In genomic region chr4:121801715-121802075, GRCh38 we compare ENCODE assay signal across 8 cellular contexts. TPM values are rescaled to one million over a fixed set of nuclear protein-coding genes. Genes with fewer than 3 reads are reported as not detected.
A peak's percentile ranks its signal among the peaks of the same experiment; 100 is the strongest.
DNase-seq lines count a peak whose midpoint lies in the region; ATAC-seq, FAIRE-seq and TF ChIP-seq lines count a peak whose summit lies in the region.

No MANE protein-coding gene starts in this region.

- no peaks in the 10 kb centered on the region for H4K20me1 ChIP-seq in GM12878 (ENCODE audit: control insufficient read depth, insufficient read depth)

- TF ChIP-seq CTCF in GM12878 (IDR thresholded peaks at IDR 0.05 in 2 of 3, conservative IDR thresholded peaks at IDR 0.05 in 1 of 3; ENCODE audit: control insufficient read depth in 2 of 3, extremely low read depth in 1 of 3, insufficient read depth in 1 of 3, low read depth in 3 of 3, low read length in 3 of 3) (no peak), type B pancreatic cell (conservative IDR thresholded peaks at IDR 0.05) (no peak)

- peak overlapping the region; percentile 94 for H3K27ac ChIP-seq in GM12878 (ENCODE audit: control insufficient read depth, insufficient read depth)

- H3K4me1 Mint-ChIP-seq in activated naive CD4-positive, alpha-beta T cell treated with anti-CD3 and anti-CD28 coated beads, Interleukin-2, amount 50 U/mL, for 24 hours, result peaks cover 54% of the 10 kb centered on the region
- peaks cover 20% of the 10 kb centered on the region for H3K4me1 Mint-ChIP-seq in memory B cell
- H3K4me1 Mint-ChIP-seq in type B pancreatic cell (ENCODE audit: unreplicated experiment), result peaks cover 21% of the 10 kb centered on the region

- SMC1A ChIA-PET in GM12878 (lab: Charles Lee; ENCODE audit: uncharacterized antibody, unreplicated experiment), result interaction anchor here (0.6 to 3.5 kb wide), 6 partner anchors 11 to 145 kb away, joined by 3 to 34 read pairs (median 4); no protein-coding TSS in a partner anchor

- no peak for TF ChIP-seq POLR2A in GM12878 (IDR thresholded peaks at IDR 0.05; ENCODE audit: low read depth, low read length)

- H3K27me3 Mint-ChIP-seq in activated naive CD4-positive, alpha-beta T cell treated with anti-CD3 and anti-CD28 coated beads, Interleukin-2, amount 50 U/mL, for 24 hours, result no peaks in the 10 kb centered on the region
- H3K27me3 Mint-ChIP-seq in memory B cell (no peaks in the 10 kb centered on the region), type B pancreatic cell (peaks cover 4% of the 10 kb centered on the region)

- no peaks in the 10 kb centered on the region for H3K9me3 Mint-ChIP-seq in activated naive CD4-positive, alpha-beta T cell treated with anti-CD3 and anti-CD28 coated beads, Interleukin-2, amount 50 U/mL, for 24 hours
- H3K9me3 Mint-ChIP-seq in memory B cell (no peaks in the 10 kb centered on the region), type B pancreatic cell (no peaks in the 10 kb centered on the region)

- 7% methylated on average over 4 of the region's 4 CpGs for WGBS in GM12878 (ENCODE audit: insufficient coverage, insufficient replicate concordance, low lambda C conversion rate, missing lambda C conversion rate)

- RAD21 ChIA-PET in GM12878 (lab: Charles Lee; ENCODE audit: unreplicated experiment), result interaction anchor here (0.6 to 3.3 kb wide), 4 partner anchors 9 to 68 kb away, joined by 3 to 28 read pairs (median 6); partner anchors contain the start of genes BBS7 and CCNA2

- peak overlapping the region; percentile 95 for H3K4me3 Mint-ChIP-seq in activated naive CD4-positive, alpha-beta T cell treated with anti-CD3 and anti-CD28 coated beads, Interleukin-2, amount 50 U/mL, for 24 hours
- H3K4me3 Mint-ChIP-seq in memory B cell, result peak overlapping the region; percentile 93
- peak overlapping the region; percentile 91 for H3K4me3 Mint-ChIP-seq in type B pancreatic cell

- peaks cover 15% of the 10 kb centered on the region for H3K4me1 ChIP-seq in GM12878 (ENCODE audit: control insufficient read depth, insufficient read depth, low read length)

- no peaks in the 10 kb centered on the region for H3K9me3 ChIP-seq in GM12878 (replicated peaks; ENCODE audit: control insufficient read depth, insufficient read depth, low read length)

- no TSS peak for BruUV-seq in GM12878 (replicated peaks; lab: Mats Ljungman, UMichigan)

- no peak for FAIRE-seq in GM12878 (lab: Jason Lieb, UNC)

- peaks cover 0 to 18% of the 10 kb centered on the region in 2 experiments; a peak in 1 of 4 replicates for H3K36me3 ChIP-seq in GM12878 (ENCODE audit: control insufficient read depth in 2 of 2, insufficient read depth in 2 of 2, low read length in 1 of 2)

- TF ChIP-seq EP300 in GM12878 (IDR thresholded peaks at IDR 0.05; ENCODE audit: borderline replicate concordance in 1 of 2, control insufficient read depth in 1 of 2, low read depth in 2 of 2, low read length in 2 of 2), result no peak

- peak overlapping the region; percentile 97 for H2AFZ ChIP-seq in GM12878 (ENCODE audit: control insufficient read depth, low read depth, low read length)

- H3K4me2 ChIP-seq in GM12878 (ENCODE audit: control insufficient read depth, insufficient read depth), result peak overlapping the region; percentile 76

- POLR2A ChIA-PET in GM12878 (lab: Charles Lee), result interaction anchor here (0.7 to 3.6 kb wide), 10 partner anchors 9 to 24 kb away, joined by 3 to 19 read pairs (median 4); no protein-coding TSS in a partner anchor

- DNase-seq in activated naive CD4-positive, alpha-beta T cell (lab: John Stamatoyannopoulos, UW), result no peak
- no peak for DNase-seq in GM12878 (ENCODE audit: low read depth, low spot score)
- no peak for DNase-seq in memory B cell (ENCODE audit: low spot score in 2 of 2)
- no peak for DNase-seq in type B pancreatic cell (ENCODE audit: extremely low spot score, unreplicated experiment)
- no peak for DNase-seq in DMS79 treated with DMSO at 0.1 percent for 48 hours (lab: John Stamatoyannopoulos, UW)
- no peak for DNase-seq in germinal center (ENCODE audit: low spot score)

- intact Hi-C loops in GM12878 (cut with micrococcal nuclease; ENCODE audit: unreplicated experiment), result loop anchor here (1.0 kb wide), 1 partner anchor 19 kb away; no protein-coding TSS in a partner anchor

- TF ChIP-seq RAD21 in GM12878 (IDR thresholded peaks at IDR 0.05; ENCODE audit: insufficient read depth, low read depth, low read length), result no peak

- H3K4me3 ChIP-seq in GM12878, result peak overlapping the region; percentile 79

- peak overlapping the region; percentile 100 for H3K27ac Mint-ChIP-seq in activated naive CD4-positive, alpha-beta T cell treated with anti-CD3 and anti-CD28 coated beads, Interleukin-2, amount 50 U/mL, for 24 hours
- H3K27ac Mint-ChIP-seq in memory B cell, result peak overlapping the region; percentile 98
- H3K27ac Mint-ChIP-seq in type B pancreatic cell, result peak overlapping the region; percentile 94

- peaks cover 38% of the 10 kb centered on the region for H3K79me2 ChIP-seq in GM12878 (ENCODE audit: control insufficient read depth, insufficient read depth, low read length)

- peaks cover 6% of the 10 kb centered on the region for H3K36me3 Mint-ChIP-seq in activated naive CD4-positive, alpha-beta T cell treated with anti-CD3 and anti-CD28 coated beads, Interleukin-2, amount 50 U/mL, for 24 hours
- H3K36me3 Mint-ChIP-seq in memory B cell (peaks cover 8% of the 10 kb centered on the region), type B pancreatic cell (peaks cover 12% of the 10 kb centered on the region)

- CTCF ChIA-PET in GM12878 (lab: Yijun Ruan, JAX), result interaction anchor here (1.9 kb wide), 1 partner anchor 16 kb away, joined by 6 read pairs; no protein-coding TSS in a partner anchor

- H3K9ac ChIP-seq in GM12878 (ENCODE audit: control insufficient read depth, insufficient read depth, low read length), result peak overlapping the region; percentile 96

- in situ Hi-C loops in GM12878 (cut with MboI), result no loop called here

- no peak for ATAC-seq in GM12878
- ATAC-seq in memory B cell (ENCODE audit: low read depth), result no peak
- ATAC-seq in HG02642 (IDR thresholded peaks at IDR 0.05; ENCODE audit: poor library complexity, unreplicated experiment), result no peak

- H3K27me3 ChIP-seq in GM12878 (replicated peaks in 1 of 2; ENCODE audit: control insufficient read depth in 2 of 2, insufficient read depth in 2 of 2, low read length in 1 of 2), result no peaks in the 10 kb centered on the region

RNA-seq across cellular contexts. Expression of gene EXOSC9, which starts 0.6 kb away (rescaled TPM):
- 64.0 and 71.2 TPM in 2 replicates for total RNA-seq in GM12878 (2013; cell fraction: nucleolus; rRNA removed)
- total RNA-seq in GM12878 (2014; rRNA removed) (50.7 and 72.1 TPM in 2 replicates), GM12878 (2014; rRNA removed; fragmentation: Illumina TruSeq; extraction: Trizol) (88.1 and 89.7 TPM in 2 replicates), GM12878 (2021) (49.0 and 50.5 TPM in 2 replicates), type B pancreatic cell (ENCODE audit: low replicate concordance) (20.9 and 38.4 TPM in 2 replicates)
- polyA plus RNA-seq in GM12878 (2011; ENCODE audit: low read depth), result 23.0 TPM
- polyA plus RNA-seq in GM12878 (2011; rRNA removed) (102 and 141 TPM in 2 replicates), GM12878 (2014; fragmentation: Illumina TruSeq; extraction: Trizol) (102 and 123 TPM in 2 replicates), GM12878 (2014; fragmentation: Nextera tagmentation; extraction: Ambion mirVana) (100 to 1,000 TPM; 115 to 131 TPM), GM12878 (2014; rRNA removed) (59.0 and 70.6 TPM in 2 replicates), GM12878 (2016; fragmentation: Nextera tagmentation; extraction: Ambion mirVana) (10 to 100 TPM; 80.4 to 81.0 TPM)
- polyA plus RNA-seq in GM12878 (2011; cell fraction: cytosol; rRNA removed), result 38.1 and 41.7 TPM in 2 replicates
- polyA plus RNA-seq in GM12878 (2011; cell fraction: nucleus; rRNA removed), result 59.4 and 66.8 TPM in 2 replicates
- polyA plus RNA-seq in GM12878 (2012), result 45.4 and 47.2 TPM in 2 replicates
- 77.8 and 97.4 TPM in 2 replicates for polyA minus RNA-seq in GM12878 (2011; rRNA and poly(A)+ RNA removed)
- 37.4 and 40.4 TPM in 2 replicates for polyA minus RNA-seq in GM12878 (2011; cell fraction: cytosol; rRNA and poly(A)+ RNA removed)
- 38.8 and 53.1 TPM in 2 replicates for polyA minus RNA-seq in GM12878 (2011; cell fraction: nucleus; rRNA and poly(A)+ RNA removed)

RNA-seq across cellular contexts. Expression of gene CCNA2, which starts 22.0 kb away (rescaled TPM):
- 16.7 and 18.0 TPM in 2 replicates for total RNA-seq in GM12878 (2013; cell fraction: nucleolus; rRNA removed)
- total RNA-seq in GM12878 (2014; rRNA removed) (98.9 and 106 TPM in 2 replicates), GM12878 (2014; rRNA removed; fragmentation: Illumina TruSeq; extraction: Trizol) (92.4 and 94.3 TPM in 2 replicates), GM12878 (2021) (69.6 and 74.1 TPM in 2 replicates), type B pancreatic cell (ENCODE audit: low replicate concordance) (22.6 and 48.1 TPM in 2 replicates)
- 16.2 TPM for polyA plus RNA-seq in GM12878 (2011; ENCODE audit: low read depth)
- polyA plus RNA-seq in GM12878 (2011; rRNA removed) (99.3 and 153 TPM in 2 replicates), GM12878 (2014; fragmentation: Illumina TruSeq; extraction: Trizol) (96.5 and 112 TPM in 2 replicates), GM12878 (2014; fragmentation: Nextera tagmentation; extraction: Ambion mirVana) (10 to 100 TPM; 21.8 to 34.7 TPM), GM12878 (2014; rRNA removed) (57.8 and 68.2 TPM in 2 replicates), GM12878 (2016; fragmentation: Nextera tagmentation; extraction: Ambion mirVana) (100 to 1,000 TPM; 137 to 153 TPM)
- 54.2 and 62.4 TPM in 2 replicates for polyA plus RNA-seq in GM12878 (2011; cell fraction: cytosol; rRNA removed)
- polyA plus RNA-seq in GM12878 (2011; cell fraction: nucleus; rRNA removed), result 36.4 and 41.5 TPM in 2 replicates
- polyA plus RNA-seq in GM12878 (2012), result 27.0 and 39.9 TPM in 2 replicates
- polyA minus RNA-seq in GM12878 (2011; rRNA and poly(A)+ RNA removed), result 55.0 and 74.2 TPM in 2 replicates
- polyA minus RNA-seq in GM12878 (2011; cell fraction: cytosol; rRNA and poly(A)+ RNA removed), result 40.3 and 40.8 TPM in 2 replicates
- 14.7 and 25.6 TPM in 2 replicates for polyA minus RNA-seq in GM12878 (2011; cell fraction: nucleus; rRNA and poly(A)+ RNA removed)

RNA-seq across cellular contexts. Expression of gene SMIM43, which starts 36.7 kb away (rescaled TPM):
- total RNA-seq in GM12878 (2013; cell fraction: nucleolus; rRNA removed), result not detected in 2 replicates
- total RNA-seq in GM12878 (2014; rRNA removed), result not detected in 2 replicates
- total RNA-seq in GM12878 (2014; rRNA removed; fragmentation: Illumina TruSeq; extraction: Trizol), result not detected in 2 replicates
- not detected in 2 replicates for total RNA-seq in GM12878 (2021)
- not detected for polyA plus RNA-seq in GM12878 (2011; ENCODE audit: low read depth)
- polyA plus RNA-seq in GM12878 (2011; rRNA removed), result 0.04 and 0.12 TPM in 2 replicates
- 0.12 and 0.13 TPM in 2 replicates for polyA plus RNA-seq in GM12878 (2011; cell fraction: cytosol; rRNA removed)
- polyA plus RNA-seq in GM12878 (2011; cell fraction: nucleus; rRNA removed), result 0.16 and 0.27 TPM in 2 replicates
- polyA plus RNA-seq in GM12878 (2012), result not detected in 2 replicates
- polyA plus RNA-seq in GM12878 (2014; fragmentation: Illumina TruSeq; extraction: Trizol), result not detected in 2 replicates
- not detected for polyA plus RNA-seq in GM12878 (2014; fragmentation: Nextera tagmentation; extraction: Ambion mirVana)
- not detected in 2 replicates for polyA plus RNA-seq in GM12878 (2014; rRNA removed)
- not detected for polyA plus RNA-seq in GM12878 (2016; fragmentation: Nextera tagmentation; extraction: Ambion mirVana)
- polyA minus RNA-seq in GM12878 (2011; rRNA and poly(A)+ RNA removed), result 0.07 TPM in 1 of 2 replicates, not detected in the other
- polyA minus RNA-seq in GM12878 (2011; cell fraction: cytosol; rRNA and poly(A)+ RNA removed), result not detected in 2 replicates
- polyA minus RNA-seq in GM12878 (2011; cell fraction: nucleus; rRNA and poly(A)+ RNA removed), result not detected in 2 replicates
- 0.60 and 1.4 TPM in 2 replicates for total RNA-seq in type B pancreatic cell (ENCODE audit: low replicate concordance)
